Comparison of ENCODE assay signal across 26 cellular contexts in genomic region chr4:77783881-77784280, GRCh38.
"Had no signal": no experiment of that assay in that cellular context is flagged by ENCODE, and none has a peak within 500 bp of the region (broad histone marks: within the 10 kb centered on the region; RNA-seq: fewer than 3 reads in every experiment).

No MANE protein-coding gene starts in this region.

- ATAC-seq: activated CD4-positive, CD25-positive, alpha-beta regulatory T cell treated with anti-CD3 and anti-CD28 coated beads, Interleukin-2, amount 50 U/mL, for 24 hours; activated CD8-positive, alpha-beta T cell treated with anti-CD3 and anti-CD28 coated beads, Interleukin-2, amount 10 ng/mL, durations not matched to agents 7 days and 5 days had no signal

- H3K36me3 ChIP-seq: WERI-Rb-1 had no signal

- H3K36me3 Mint-ChIP-seq: IgD-negative memory B cell had no signal

- H3K27ac ChIP-seq: WERI-Rb-1 had no signal

- DNase-seq: activated CD4-positive, alpha-beta T cell treated with anti-CD3 and anti-CD28 coated beads for 4 hours; activated CD8-positive, alpha-beta memory T cell treated with anti-CD3 and anti-CD28 coated beads, Interleukin-2, amount 50 U/mL, for 48 hours; activated CD8-positive, alpha-beta T cell treated with anti-CD3 and anti-CD28 coated beads, Interleukin-2, amount 10 ng/mL, durations not matched to agents 7 days and 5 days; activated effector memory CD4-positive, alpha-beta T cell treated with Interleukin-2 at 50 U/mL for 16 hours; activated naive CD4-positive, alpha-beta T cell; activated T-cell treated with anti-CD3 and anti-CD28 coated beads, Interleukin-2, amount 50 U/mL, for 1 hour; amygdala; KG1; MV-4-11; NCI-H1092 treated with DMSO at 0.1 percent for 48 hours; NCI-H1417 treated with DMSO at 0.1 percent for 48 hours; NCI-H1694 treated with DMSO at 0.1 percent for 48 hours; NCI-H2029 treated with DMSO at 0.1 percent for 48 hours; NCI-H345; NCI-H510A; NCI-H526 treated with DMSO at 0.1 percent for 48 hours; NCI-H82; SIG-M5; T-helper 2 cell; T1000; WERI-Rb-1 had no signal

- H3K27me3 Mint-ChIP-seq: activated naive CD4-positive, alpha-beta T cell treated with anti-CD3 and anti-CD28 coated beads, Interleukin-2, amount 50 U/mL, for 24 hours; brain; IgD-negative memory B cell had no signal

- H3K27ac Mint-ChIP-seq: activated CD8-positive, alpha-beta T cell treated with anti-CD3 and anti-CD28 coated beads, Interleukin-2, amount 10 ng/mL, durations not matched to agents 7 days and 5 days; brain had no signal

- FAIRE-seq: astrocyte had no signal

- H3K9me3 Mint-ChIP-seq: activated naive CD4-positive, alpha-beta T cell treated with anti-CD3 and anti-CD28 coated beads, Interleukin-2, amount 50 U/mL, for 24 hours; IgD-negative memory B cell had no signal

- H3K4me3 Mint-ChIP-seq: activated CD8-positive, alpha-beta T cell treated with anti-CD3 and anti-CD28 coated beads, Interleukin-2, amount 10 ng/mL, durations not matched to agents 7 days and 5 days; brain had no signal
